Comparison of ENCODE assay signal across 1 cellular context in the genomic region with DNA sequence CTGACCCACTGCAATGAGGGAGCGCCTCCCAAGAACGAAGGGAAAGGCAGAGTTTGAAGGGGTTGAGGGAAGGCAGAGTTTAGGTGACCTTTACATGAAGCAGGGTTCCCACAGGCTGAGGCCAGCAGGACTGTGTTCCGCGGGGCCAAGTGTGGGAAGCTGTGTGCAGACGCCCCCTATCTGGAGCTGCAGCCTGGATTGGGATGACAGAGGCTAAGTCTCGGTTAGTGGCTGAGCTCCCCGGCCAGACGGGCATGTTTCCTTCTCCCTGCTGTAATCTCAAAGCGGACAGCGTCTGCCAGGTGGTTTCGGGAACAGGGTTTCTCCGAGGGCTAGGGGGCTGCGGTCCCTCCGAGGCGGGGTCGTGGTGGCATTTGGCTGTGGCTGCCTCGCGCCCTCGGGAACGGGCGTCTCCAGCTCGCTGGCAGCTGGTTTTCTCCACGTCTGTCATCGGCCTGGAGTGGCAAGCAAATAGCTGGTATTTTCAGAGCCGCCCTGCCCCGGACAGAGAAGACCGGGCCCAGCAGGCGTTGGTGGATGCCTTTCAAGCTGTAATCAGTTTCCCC.
TF ChIP-seq lines count a peak whose summit lies in the region.

No MANE protein-coding gene starts in this region.

TF ChIP-seq in SK-N-SH, 30 proteins besides CTCF, POLR2A, EP300 and RAD21 (continued from another document):
- TF ChIP-seq, protein P1, sequence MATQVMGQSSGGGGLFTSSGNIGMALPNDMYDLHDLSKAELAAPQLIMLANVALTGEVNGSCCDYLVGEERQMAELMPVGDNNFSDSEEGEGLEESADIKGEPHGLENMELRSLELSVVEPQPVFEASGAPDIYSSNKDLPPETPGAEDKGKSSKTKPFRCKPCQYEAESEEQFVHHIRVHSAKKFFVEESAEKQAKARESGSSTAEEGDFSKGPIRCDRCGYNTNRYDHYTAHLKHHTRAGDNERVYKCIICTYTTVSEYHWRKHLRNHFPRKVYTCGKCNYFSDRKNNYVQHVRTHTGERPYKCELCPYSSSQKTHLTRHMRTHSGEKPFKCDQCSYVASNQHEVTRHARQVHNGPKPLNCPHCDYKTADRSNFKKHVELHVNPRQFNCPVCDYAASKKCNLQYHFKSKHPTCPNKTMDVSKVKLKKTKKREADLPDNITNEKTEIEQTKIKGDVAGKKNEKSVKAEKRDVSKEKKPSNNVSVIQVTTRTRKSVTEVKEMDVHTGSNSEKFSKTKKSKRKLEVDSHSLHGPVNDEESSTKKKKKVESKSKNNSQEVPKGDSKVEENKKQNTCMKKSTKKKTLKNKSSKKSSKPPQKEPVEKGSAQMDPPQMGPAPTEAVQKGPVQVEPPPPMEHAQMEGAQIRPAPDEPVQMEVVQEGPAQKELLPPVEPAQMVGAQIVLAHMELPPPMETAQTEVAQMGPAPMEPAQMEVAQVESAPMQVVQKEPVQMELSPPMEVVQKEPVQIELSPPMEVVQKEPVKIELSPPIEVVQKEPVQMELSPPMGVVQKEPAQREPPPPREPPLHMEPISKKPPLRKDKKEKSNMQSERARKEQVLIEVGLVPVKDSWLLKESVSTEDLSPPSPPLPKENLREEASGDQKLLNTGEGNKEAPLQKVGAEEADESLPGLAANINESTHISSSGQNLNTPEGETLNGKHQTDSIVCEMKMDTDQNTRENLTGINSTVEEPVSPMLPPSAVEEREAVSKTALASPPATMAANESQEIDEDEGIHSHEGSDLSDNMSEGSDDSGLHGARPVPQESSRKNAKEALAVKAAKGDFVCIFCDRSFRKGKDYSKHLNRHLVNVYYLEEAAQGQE (IDR thresholded peaks at IDR 0.05; ENCODE audit: low read depth, low read length): no peak
- TF ChIP-seq, protein P2, sequence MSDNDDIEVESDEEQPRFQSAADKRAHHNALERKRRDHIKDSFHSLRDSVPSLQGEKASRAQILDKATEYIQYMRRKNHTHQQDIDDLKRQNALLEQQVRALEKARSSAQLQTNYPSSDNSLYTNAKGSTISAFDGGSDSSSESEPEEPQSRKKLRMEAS (IDR thresholded peaks at IDR 0.05; ENCODE audit: low read depth): peak; percentile 41; the same call in 1 of the 2 replicates
- no peak for TF ChIP-seq POLR2AphosphoS5 (IDR thresholded peaks at IDR 0.05; ENCODE audit: low read depth, low read length)
- TF ChIP-seq NFIC (IDR thresholded peaks at IDR 0.05; ENCODE audit: borderline replicate concordance): no peak
- no peak for TF ChIP-seq FOSL2 (IDR thresholded peaks at IDR 0.05; ENCODE audit: borderline replicate concordance, low read depth)
- TF ChIP-seq FOXM1 (IDR thresholded peaks at IDR 0.05; ENCODE audit: low read depth): no peak
- TF ChIP-seq FOXJ3 (CRISPR knock-in tag; IDR thresholded peaks at IDR 0.05): no peak
- TF ChIP-seq GABPA (IDR thresholded peaks at IDR 0.05; ENCODE audit: low read depth): no peak
- TF ChIP-seq MXI1 (IDR thresholded peaks at IDR 0.05; ENCODE audit: low read depth, low read length): no peak
- TF ChIP-seq CHD2 (IDR thresholded peaks at IDR 0.05; ENCODE audit: low read length, partially characterized antibody): no peak
- no peak for TF ChIP-seq RXRA (IDR thresholded peaks at IDR 0.05; ENCODE audit: borderline replicate concordance, low read depth)
- TF ChIP-seq GATA2 (CRISPR knock-in tag; IDR thresholded peaks at IDR 0.05): no peak
- TF ChIP-seq, protein P3, sequence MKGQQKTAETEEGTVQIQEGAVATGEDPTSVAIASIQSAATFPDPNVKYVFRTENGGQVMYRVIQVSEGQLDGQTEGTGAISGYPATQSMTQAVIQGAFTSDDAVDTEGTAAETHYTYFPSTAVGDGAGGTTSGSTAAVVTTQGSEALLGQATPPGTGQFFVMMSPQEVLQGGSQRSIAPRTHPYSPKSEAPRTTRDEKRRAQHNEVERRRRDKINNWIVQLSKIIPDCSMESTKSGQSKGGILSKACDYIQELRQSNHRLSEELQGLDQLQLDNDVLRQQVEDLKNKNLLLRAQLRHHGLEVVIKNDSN (IDR thresholded peaks at IDR 0.05; ENCODE audit: borderline replicate concordance, low read depth): no peak
- no peak for TF ChIP-seq JUND (IDR thresholded peaks at IDR 0.05)
- TF ChIP-seq ELF1 (IDR thresholded peaks at IDR 0.05): no peak
- TF ChIP-seq, protein P4, sequence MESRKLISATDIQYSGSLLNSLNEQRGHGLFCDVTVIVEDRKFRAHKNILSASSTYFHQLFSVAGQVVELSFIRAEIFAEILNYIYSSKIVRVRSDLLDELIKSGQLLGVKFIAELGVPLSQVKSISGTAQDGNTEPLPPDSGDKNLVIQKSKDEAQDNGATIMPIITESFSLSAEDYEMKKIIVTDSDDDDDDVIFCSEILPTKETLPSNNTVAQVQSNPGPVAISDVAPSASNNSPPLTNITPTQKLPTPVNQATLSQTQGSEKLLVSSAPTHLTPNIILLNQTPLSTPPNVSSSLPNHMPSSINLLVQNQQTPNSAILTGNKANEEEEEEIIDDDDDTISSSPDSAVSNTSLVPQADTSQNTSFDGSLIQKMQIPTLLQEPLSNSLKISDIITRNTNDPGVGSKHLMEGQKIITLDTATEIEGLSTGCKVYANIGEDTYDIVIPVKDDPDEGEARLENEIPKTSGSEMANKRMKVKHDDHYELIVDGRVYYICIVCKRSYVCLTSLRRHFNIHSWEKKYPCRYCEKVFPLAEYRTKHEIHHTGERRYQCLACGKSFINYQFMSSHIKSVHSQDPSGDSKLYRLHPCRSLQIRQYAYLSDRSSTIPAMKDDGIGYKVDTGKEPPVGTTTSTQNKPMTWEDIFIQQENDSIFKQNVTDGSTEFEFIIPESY (IDR thresholded peaks at IDR 0.05; ENCODE audit: borderline replicate concordance, low read depth): no peak
- no peak for TF ChIP-seq YY1 (IDR thresholded peaks at IDR 0.05; ENCODE audit: low read depth)
- TF ChIP-seq SIN3A (IDR thresholded peaks at IDR 0.05; ENCODE audit: borderline replicate concordance, low read depth, low read length): 0 out of 2 replicates have a peak, but pooled peaks have one; percentile 20
- no peak for TF ChIP-seq MEF2A (IDR thresholded peaks at IDR 0.05; ENCODE audit: borderline replicate concordance, low read depth)
- TF ChIP-seq TEAD4 (IDR thresholded peaks at IDR 0.05; ENCODE audit: borderline replicate concordance, insufficient read depth): no peak
- 0 out of 2 replicates have a peak, but pooled peaks have one; percentile 24 for TF ChIP-seq RCOR1 (IDR thresholded peaks at IDR 0.05; ENCODE audit: low read length)
- no peak for TF ChIP-seq IRF3 (IDR thresholded peaks at IDR 0.05; ENCODE audit: low read depth, low read length)
